2 cellular contexts compared by ENCODE assay signal in genomic region chr7:151889406-151890354, GRCh38.
A peak's percentile ranks its signal among the peaks of the same experiment; 100 is the strongest.
TF ChIP-seq lines count a peak whose summit lies in the region.

No MANE protein-coding gene starts in this region.

TF ChIP-seq in GM12878, 131 proteins besides CTCF, POLR2A, EP300 and RAD21:
- TF ChIP-seq CREM (IDR thresholded peaks at IDR 0.05; ENCODE audit: low read depth) = no peak
- TF ChIP-seq BCL3 (IDR thresholded peaks at IDR 0.05; ENCODE audit: borderline replicate concordance, insufficient read depth, low read depth, low read length, poor library complexity, severe bottlenecking) = peak; percentile 97
- TF ChIP-seq DPF2 (IDR thresholded peaks at IDR 0.05) = no peak
- TF ChIP-seq TCF3 (IDR thresholded peaks at IDR 0.05; ENCODE audit: borderline replicate concordance, insufficient read depth, low read depth, low read length) = 0 out of 2 replicates have a peak, but pooled peaks have one; percentile 60
- no peak for TF ChIP-seq RB1 (IDR thresholded peaks at IDR 0.05; ENCODE audit: borderline replicate concordance)
- no peak for TF ChIP-seq NBN (IDR thresholded peaks at IDR 0.05)
- no peak for TF ChIP-seq RELA (IDR thresholded peaks at IDR 0.05; ENCODE audit: borderline replicate concordance, partially characterized antibody)
- TF ChIP-seq STAT3 (IDR thresholded peaks at IDR 0.05; ENCODE audit: low read depth, low read length) = no peak
- no peak for TF ChIP-seq HCFC1 (IDR thresholded peaks at IDR 0.05; ENCODE audit: low read length)
- peak; percentile 45 for TF ChIP-seq PBX3 (IDR thresholded peaks at IDR 0.05; ENCODE audit: insufficient replicate concordance, low read depth, low read length)
- no peak for TF ChIP-seq ZNF384 (IDR thresholded peaks at IDR 0.05; ENCODE audit: borderline replicate concordance, low read depth, low read length)
- no peak for TF ChIP-seq NKRF (conservative IDR thresholded peaks at IDR 0.05)
- TF ChIP-seq RELB (IDR thresholded peaks at IDR 0.05; ENCODE audit: low read depth) = no peak
- no peak for TF ChIP-seq TBL1XR1 (IDR thresholded peaks at IDR 0.05; ENCODE audit: low read depth, low read length)
- TF ChIP-seq NR2C2 (IDR thresholded peaks at IDR 0.05; ENCODE audit: borderline replicate concordance, control insufficient read depth, insufficient read length, low read depth) = no peak
- no peak for TF ChIP-seq EED (IDR thresholded peaks at IDR 0.05; ENCODE audit: low read depth)
TF ChIP-seq in GM12878: peak in this region for 3.

TF ChIP-seq in endothelial cell of umbilical vein, 7 proteins besides CTCF, POLR2A, EP300 and RAD21:
- TF ChIP-seq MAX (IDR thresholded peaks at IDR 0.05; ENCODE audit: insufficient read depth, insufficient read length) (peak; percentile 4), FOS (IDR thresholded peaks at IDR 0.05; ENCODE audit: borderline replicate concordance, insufficient read depth, low read length) (no peak)
